ENCODE assay signal across 16 cellular contexts in the genomic region with DNA sequence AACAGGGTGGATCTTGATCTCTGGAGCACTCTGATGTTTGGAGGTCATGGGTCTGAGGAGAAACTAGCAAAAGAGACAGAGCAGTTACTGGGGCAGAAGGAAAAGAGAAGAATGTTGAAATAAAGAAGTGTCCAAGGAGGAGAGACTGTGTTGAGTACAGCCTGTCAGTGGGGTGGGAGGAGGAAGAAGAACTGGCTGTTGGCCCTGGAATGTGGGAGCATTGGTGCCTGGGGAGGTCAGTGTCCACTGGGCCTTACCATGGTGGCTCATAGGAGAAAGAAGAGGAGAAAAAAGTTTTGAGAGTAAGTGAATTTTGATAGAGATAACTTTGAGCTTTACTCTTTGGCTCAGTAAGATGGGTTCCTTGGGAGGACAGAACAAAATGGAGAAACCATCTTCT.
A peak's percentile ranks its signal among the peaks of the same experiment; 100 is the strongest.
DNase-seq lines count a peak whose midpoint lies in the region; ATAC-seq and TF ChIP-seq lines count a peak whose summit lies in the region.
"Had no signal": no experiment of that assay in that cellular context is flagged by ENCODE, and none has a peak within 500 bp of the region (broad histone marks: within the 10 kb centered on the region; RNA-seq: fewer than 3 reads in every experiment).

No MANE protein-coding gene starts in this region.

- no peak overlapping the region for H3K4me3 ChIP-seq in heart left ventricle
- no peak overlapping the region for H3K4me3 ChIP-seq in transverse colon

- peak in 1 of 5 donors; percentile 30 for DNase-seq in heart left ventricle
- DNase-seq in omental fat pad (ENCODE audit: low spot score), result no peak
- DNase-seq in transverse colon, result no peak
- no peak for DNase-seq in ecto neural progenitor cell (ENCODE audit: low spot score)
- DNase-seq in NCI-H187 (lab: John Stamatoyannopoulos, UW), result no peak
- no peak for DNase-seq in occipital lobe (lab: John Stamatoyannopoulos, UW)
- DNase-seq: activated CD4-positive, alpha-beta T cell treated with anti-CD3 and anti-CD28 coated beads, Interleukin-2, amount 50 U/mL, for 4 hours; activated naive CD8-positive, alpha-beta T cell treated with anti-CD3 and anti-CD28 coated beads, Interleukin-2, amount 10 ng/mL, durations not matched to agents 7 days and 5 days; activated T-cell treated with anti-CD3 and anti-CD28 coated beads, Interleukin-2, amount 50 U/mL, for 48 hours; cerebellar nuclear complex; COR-L47; NCI-H1694; NCI-H446; stimulated activated CD4-positive, alpha-beta T cell treated with anti-CD3 and anti-CD28 coated beads, Interleukin-1b, Interleukin-23, amount 100 ng/mL, for 48 hours had no signal

- H3K36me3 ChIP-seq in heart left ventricle, result no peaks in the 10 kb centered on the region
- H3K36me3 ChIP-seq in transverse colon, result no peaks in the 10 kb centered on the region

- TF ChIP-seq CTCF in heart left ventricle (IDR thresholded peaks at IDR 0.05) (no peak), omental fat pad (IDR thresholded peaks at IDR 0.05) (no peak), transverse colon (IDR thresholded peaks at IDR 0.05) (no peak)

- TF ChIP-seq EP300 in transverse colon (IDR thresholded peaks at IDR 0.05; ENCODE audit: low read depth), result no peak

- in situ Hi-C loops in transverse colon (cut with MboI; ENCODE audit: low pct_ligation_motif_present in 1 of 4, low pct_unique_long_range_greater_than_20kb in 1 of 4, low sequenced_read_pairs in 3 of 4), result no loop called here

- ATAC-seq in heart left ventricle (peak; percentile 24 to 68 (median 46)), omental fat pad (ENCODE audit: low FRiP score) (peak; percentile 27), GM18505 (IDR thresholded peaks at IDR 0.05; ENCODE audit: unreplicated experiment) (no peak)

- TF ChIP-seq POLR2A in heart left ventricle (IDR thresholded peaks at IDR 0.05) (no peak), transverse colon (IDR thresholded peaks at IDR 0.05) (no peak), GM18505 (IDR thresholded peaks at IDR 0.05; ENCODE audit: borderline replicate concordance, extremely low read depth, insufficient read depth, insufficient read length) (no peak)

- H3K27me3 ChIP-seq in heart left ventricle (no peaks in the 10 kb centered on the region), transverse colon (no peaks in the 10 kb centered on the region)

- peak overlapping the region; percentile 9 for H3K27ac ChIP-seq in angular gyrus (ENCODE audit: low read depth, low read length)
- H3K27ac ChIP-seq in heart left ventricle, result peak overlapping the region in 11 of 12 donors; percentile 12 to 86 (median 55)
- peak overlapping the region; percentile 19 to 54 (median 43) for H3K27ac ChIP-seq in transverse colon

- no peaks in the 10 kb centered on the region for H3K9me3 ChIP-seq in heart left ventricle
- no peaks in the 10 kb centered on the region for H3K9me3 ChIP-seq in transverse colon

- H3K4me1 ChIP-seq in heart left ventricle, result peaks cover 0 to 13% (median 2%) of the 10 kb centered on the region in 12 donors
- H3K4me1 ChIP-seq in transverse colon, result peaks cover 0 to 4% (median 0%) of the 10 kb centered on the region in 4 donors

- intact Hi-C loops in heart left ventricle (cut with DNase I) (no loop called here), transverse colon (cut with DNase I; ENCODE audit: low total_unique reads) (no loop called here)
